Comparison of ENCODE assay signal across 1 cellular context in the genomic region with DNA sequence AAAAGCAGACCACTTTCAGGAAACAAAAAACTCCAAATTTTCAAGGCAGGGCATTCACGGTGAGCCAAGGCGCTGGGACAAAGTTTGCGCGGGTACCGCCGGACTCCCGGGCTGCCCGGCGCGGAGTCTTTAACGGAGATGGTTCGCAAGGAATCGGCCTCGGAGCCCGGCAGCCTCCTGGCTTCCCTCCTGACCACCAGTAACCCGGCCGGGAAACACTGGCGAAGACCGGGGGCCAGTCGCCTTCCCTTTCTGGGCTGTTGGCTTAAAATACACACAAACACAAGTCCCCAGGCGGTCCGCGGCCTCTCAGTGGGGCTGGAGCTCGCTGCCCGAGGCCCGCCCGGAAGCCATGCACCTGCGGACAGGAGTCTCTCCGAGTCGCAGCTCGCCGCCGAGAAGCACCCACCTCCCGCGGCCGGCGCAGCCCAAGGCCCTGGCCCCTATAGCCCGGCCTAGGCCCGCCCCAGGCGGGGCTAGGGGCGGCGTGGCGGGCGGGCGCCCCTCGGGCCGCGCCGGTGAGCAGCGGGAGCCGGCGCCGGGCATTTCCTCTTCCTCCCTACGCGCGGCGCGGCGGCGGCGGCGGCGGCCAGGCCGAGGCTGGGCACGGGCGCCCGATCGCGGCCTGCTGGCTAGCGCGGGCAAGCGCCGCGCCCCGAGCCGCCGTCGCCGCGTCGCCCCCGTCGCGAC.
TF ChIP-seq lines count a peak whose summit lies in the region.

No MANE protein-coding gene starts in this region.

TF ChIP-seq in K562, 482 proteins besides CTCF, POLR2A, EP300 and RAD21 (continued from another document and continues in another):
- TF ChIP-seq, protein P1, sequence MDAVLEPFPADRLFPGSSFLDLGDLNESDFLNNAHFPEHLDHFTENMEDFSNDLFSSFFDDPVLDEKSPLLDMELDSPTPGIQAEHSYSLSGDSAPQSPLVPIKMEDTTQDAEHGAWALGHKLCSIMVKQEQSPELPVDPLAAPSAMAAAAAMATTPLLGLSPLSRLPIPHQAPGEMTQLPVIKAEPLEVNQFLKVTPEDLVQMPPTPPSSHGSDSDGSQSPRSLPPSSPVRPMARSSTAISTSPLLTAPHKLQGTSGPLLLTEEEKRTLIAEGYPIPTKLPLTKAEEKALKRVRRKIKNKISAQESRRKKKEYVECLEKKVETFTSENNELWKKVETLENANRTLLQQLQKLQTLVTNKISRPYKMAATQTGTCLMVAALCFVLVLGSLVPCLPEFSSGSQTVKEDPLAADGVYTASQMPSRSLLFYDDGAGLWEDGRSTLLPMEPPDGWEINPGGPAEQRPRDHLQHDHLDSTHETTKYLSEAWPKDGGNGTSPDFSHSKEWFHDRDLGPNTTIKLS (IDR thresholded peaks at IDR 0.05; ENCODE audit: borderline replicate concordance, low read depth) = no peak
- TF ChIP-seq ELF1 (tag; IDR thresholded peaks at IDR 0.05) (peak; percentile 25), PPARD (CRISPR knock-in tag; IDR thresholded peaks at IDR 0.05) (no peak), RFX7 (CRISPR knock-in tag; IDR thresholded peaks at IDR 0.05) (no peak), MBD2 (IDR thresholded peaks at IDR 0.05; ENCODE audit: borderline replicate concordance, low read depth) (no peak), ZBTB7A (IDR thresholded peaks at IDR 0.05; ENCODE audit: borderline replicate concordance, control insufficient read depth, low read depth, low read length) (peak; percentile 89), LCOR (CRISPR knock-in tag; IDR thresholded peaks at IDR 0.05) (no peak), NR4A1 (CRISPR knock-in tag; IDR thresholded peaks at IDR 0.05) (no peak), NR4A1 (tag; IDR thresholded peaks at IDR 0.05) (no peak), ZNF668 (CRISPR knock-in tag; IDR thresholded peaks at IDR 0.05) (no peak), HDAC1 (IDR thresholded peaks at IDR 0.05) (no peak), POLR2AphosphoS2 (IDR thresholded peaks at IDR 0.05; ENCODE audit: low read length) (no peak), ZFX (CRISPR knock-in tag; IDR thresholded peaks at IDR 0.05) (peak; percentile 90), FUS (optimal IDR thresholded peaks at IDR 0.05; ENCODE audit: low read depth, low read length) (no peak), SOX6 (IDR thresholded peaks at IDR 0.05) (no peak), DACH1 (IDR thresholded peaks at IDR 0.05; ENCODE audit: partially characterized antibody) (no peak), SMARCA4 (IDR thresholded peaks at IDR 0.05) (no peak), BRCA1 (IDR thresholded peaks at IDR 0.05) (no peak), BRCA1 (CRISPR knock-in tag; IDR thresholded peaks at IDR 0.05) (no peak), CBX1 (IDR thresholded peaks at IDR 0.05; ENCODE audit: low read depth) (no peak), EWSR1 (IDR thresholded peaks at IDR 0.05; ENCODE audit: borderline replicate concordance, low read depth, partially characterized antibody) (no peak), RAD51 (IDR thresholded peaks at IDR 0.05; ENCODE audit: borderline replicate concordance, low read depth) (no peak), STAT5A (IDR thresholded peaks at IDR 0.05; ENCODE audit: borderline replicate concordance, low read length) (no peak), ZC3H11A (IDR thresholded peaks at IDR 0.05; ENCODE audit: low read depth, low read length) (no peak), MYBL2 (IDR thresholded peaks at IDR 0.05; ENCODE audit: low read depth) (no peak), MYBL2 (CRISPR knock-in tag; IDR thresholded peaks at IDR 0.05; ENCODE audit: borderline replicate concordance) (no peak), MYC (IDR thresholded peaks at IDR 0.05; ENCODE audit: low read depth, low read length) (peak; percentile 65), MYC (CRISPR knock-in tag; IDR thresholded peaks at IDR 0.05; ENCODE audit: borderline replicate concordance, low read depth) (peak; percentile 46; the same call in 1 of the 2 replicates), IRF2 (CRISPR knock-in tag; IDR thresholded peaks at IDR 0.05) (no peak), PCBP1 (IDR thresholded peaks at IDR 0.05; ENCODE audit: low read depth, low read length, poor library complexity, severe bottlenecking) (no peak), MAFK (IDR thresholded peaks at IDR 0.05; ENCODE audit: low read length) (no peak), SRSF7 (optimal IDR thresholded peaks at IDR 0.05; ENCODE audit: low read depth, low read length) (no peak), NFRKB (IDR thresholded peaks at IDR 0.05; ENCODE audit: low read depth) (peak; percentile 9; the same call in 1 of the 2 replicates), CAMTA2 (CRISPR knock-in tag; conservative IDR thresholded peaks at IDR 0.05) (no peak)
- TF ChIP-seq, protein P2, sequence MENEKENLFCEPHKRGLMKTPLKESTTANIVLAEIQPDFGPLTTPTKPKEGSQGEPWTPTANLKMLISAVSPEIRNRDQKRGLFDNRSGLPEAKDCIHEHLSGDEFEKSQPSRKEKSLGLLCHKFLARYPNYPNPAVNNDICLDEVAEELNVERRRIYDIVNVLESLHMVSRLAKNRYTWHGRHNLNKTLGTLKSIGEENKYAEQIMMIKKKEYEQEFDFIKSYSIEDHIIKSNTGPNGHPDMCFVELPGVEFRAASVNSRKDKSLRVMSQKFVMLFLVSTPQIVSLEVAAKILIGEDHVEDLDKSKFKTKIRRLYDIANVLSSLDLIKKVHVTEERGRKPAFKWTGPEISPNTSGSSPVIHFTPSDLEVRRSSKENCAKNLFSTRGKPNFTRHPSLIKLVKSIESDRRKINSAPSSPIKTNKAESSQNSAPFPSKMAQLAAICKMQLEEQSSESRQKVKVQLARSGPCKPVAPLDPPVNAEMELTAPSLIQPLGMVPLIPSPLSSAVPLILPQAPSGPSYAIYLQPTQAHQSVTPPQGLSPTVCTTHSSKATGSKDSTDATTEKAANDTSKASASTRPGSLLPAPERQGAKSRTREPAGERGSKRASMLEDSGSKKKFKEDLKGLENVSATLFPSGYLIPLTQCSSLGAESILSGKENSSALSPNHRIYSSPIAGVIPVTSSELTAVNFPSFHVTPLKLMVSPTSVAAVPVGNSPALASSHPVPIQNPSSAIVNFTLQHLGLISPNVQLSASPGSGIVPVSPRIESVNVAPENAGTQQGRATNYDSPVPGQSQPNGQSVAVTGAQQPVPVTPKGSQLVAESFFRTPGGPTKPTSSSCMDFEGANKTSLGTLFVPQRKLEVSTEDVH (IDR thresholded peaks at IDR 0.05; ENCODE audit: low read depth, partially characterized antibody) = no peak
- TF ChIP-seq, protein P3, sequence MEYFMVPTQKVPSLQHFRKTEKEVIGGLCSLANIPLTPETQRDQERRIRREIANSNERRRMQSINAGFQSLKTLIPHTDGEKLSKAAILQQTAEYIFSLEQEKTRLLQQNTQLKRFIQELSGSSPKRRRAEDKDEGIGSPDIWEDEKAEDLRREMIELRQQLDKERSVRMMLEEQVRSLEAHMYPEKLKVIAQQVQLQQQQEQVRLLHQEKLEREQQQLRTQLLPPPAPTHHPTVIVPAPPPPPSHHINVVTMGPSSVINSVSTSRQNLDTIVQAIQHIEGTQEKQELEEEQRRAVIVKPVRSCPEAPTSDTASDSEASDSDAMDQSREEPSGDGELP (CRISPR knock-in tag; IDR thresholded peaks at IDR 0.05; ENCODE audit: borderline replicate concordance) = peak; percentile 30; the same call in 1 of the 2 replicates
- TF ChIP-seq, protein P4, sequence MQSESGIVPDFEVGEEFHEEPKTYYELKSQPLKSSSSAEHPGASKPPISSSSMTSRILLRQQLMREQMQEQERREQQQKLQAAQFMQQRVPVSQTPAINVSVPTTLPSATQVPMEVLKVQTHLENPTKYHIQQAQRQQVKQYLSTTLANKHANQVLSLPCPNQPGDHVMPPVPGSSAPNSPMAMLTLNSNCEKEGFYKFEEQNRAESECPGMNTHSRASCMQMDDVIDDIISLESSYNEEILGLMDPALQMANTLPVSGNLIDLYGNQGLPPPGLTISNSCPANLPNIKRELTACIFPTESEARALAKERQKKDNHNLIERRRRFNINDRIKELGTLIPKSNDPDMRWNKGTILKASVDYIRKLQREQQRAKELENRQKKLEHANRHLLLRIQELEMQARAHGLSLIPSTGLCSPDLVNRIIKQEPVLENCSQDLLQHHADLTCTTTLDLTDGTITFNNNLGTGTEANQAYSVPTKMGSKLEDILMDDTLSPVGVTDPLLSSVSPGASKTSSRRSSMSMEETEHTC (IDR thresholded peaks at IDR 0.05) = no peak
- TF ChIP-seq, protein P5, sequence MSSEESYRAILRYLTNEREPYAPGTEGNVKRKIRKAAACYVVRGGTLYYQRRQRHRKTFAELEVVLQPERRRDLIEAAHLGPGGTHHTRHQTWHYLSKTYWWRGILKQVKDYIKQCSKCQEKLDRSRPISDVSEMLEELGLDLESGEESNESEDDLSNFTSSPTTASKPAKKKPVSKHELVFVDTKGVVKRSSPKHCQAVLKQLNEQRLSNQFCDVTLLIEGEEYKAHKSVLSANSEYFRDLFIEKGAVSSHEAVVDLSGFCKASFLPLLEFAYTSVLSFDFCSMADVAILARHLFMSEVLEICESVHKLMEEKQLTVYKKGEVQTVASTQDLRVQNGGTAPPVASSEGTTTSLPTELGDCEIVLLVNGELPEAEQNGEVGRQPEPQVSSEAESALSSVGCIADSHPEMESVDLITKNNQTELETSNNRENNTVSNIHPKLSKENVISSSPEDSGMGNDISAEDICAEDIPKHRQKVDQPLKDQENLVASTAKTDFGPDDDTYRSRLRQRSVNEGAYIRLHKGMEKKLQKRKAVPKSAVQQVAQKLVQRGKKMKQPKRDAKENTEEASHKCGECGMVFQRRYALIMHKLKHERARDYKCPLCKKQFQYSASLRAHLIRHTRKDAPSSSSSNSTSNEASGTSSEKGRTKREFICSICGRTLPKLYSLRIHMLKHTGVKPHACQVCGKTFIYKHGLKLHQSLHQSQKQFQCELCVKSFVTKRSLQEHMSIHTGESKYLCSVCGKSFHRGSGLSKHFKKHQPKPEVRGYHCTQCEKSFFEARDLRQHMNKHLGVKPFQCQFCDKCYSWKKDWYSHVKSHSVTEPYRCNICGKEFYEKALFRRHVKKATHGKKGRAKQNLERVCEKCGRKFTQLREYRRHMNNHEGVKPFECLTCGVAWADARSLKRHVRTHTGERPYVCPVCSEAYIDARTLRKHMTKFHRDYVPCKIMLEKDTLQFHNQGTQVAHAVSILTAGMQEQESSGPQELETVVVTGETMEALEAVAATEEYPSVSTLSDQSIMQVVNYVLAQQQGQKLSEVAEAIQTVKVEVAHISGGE (CRISPR knock-in tag; IDR thresholded peaks at IDR 0.05) = peak in 1 of 3 experiments; percentile 82; a peak in 2 of 6 replicates
- TF ChIP-seq, protein P6, sequence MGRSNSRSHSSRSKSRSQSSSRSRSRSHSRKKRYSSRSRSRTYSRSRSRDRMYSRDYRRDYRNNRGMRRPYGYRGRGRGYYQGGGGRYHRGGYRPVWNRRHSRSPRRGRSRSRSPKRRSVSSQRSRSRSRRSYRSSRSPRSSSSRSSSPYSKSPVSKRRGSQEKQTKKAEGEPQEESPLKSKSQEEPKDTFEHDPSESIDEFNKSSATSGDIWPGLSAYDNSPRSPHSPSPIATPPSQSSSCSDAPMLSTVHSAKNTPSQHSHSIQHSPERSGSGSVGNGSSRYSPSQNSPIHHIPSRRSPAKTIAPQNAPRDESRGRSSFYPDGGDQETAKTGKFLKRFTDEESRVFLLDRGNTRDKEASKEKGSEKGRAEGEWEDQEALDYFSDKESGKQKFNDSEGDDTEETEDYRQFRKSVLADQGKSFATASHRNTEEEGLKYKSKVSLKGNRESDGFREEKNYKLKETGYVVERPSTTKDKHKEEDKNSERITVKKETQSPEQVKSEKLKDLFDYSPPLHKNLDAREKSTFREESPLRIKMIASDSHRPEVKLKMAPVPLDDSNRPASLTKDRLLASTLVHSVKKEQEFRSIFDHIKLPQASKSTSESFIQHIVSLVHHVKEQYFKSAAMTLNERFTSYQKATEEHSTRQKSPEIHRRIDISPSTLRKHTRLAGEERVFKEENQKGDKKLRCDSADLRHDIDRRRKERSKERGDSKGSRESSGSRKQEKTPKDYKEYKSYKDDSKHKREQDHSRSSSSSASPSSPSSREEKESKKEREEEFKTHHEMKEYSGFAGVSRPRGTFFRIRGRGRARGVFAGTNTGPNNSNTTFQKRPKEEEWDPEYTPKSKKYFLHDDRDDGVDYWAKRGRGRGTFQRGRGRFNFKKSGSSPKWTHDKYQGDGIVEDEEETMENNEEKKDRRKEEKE (IDR thresholded peaks at IDR 0.05; ENCODE audit: borderline replicate concordance in 1 of 2, control insufficient read depth in 1 of 2, low read depth in 2 of 2, low read length in 1 of 2) = no peak
- TF ChIP-seq, protein P7, sequence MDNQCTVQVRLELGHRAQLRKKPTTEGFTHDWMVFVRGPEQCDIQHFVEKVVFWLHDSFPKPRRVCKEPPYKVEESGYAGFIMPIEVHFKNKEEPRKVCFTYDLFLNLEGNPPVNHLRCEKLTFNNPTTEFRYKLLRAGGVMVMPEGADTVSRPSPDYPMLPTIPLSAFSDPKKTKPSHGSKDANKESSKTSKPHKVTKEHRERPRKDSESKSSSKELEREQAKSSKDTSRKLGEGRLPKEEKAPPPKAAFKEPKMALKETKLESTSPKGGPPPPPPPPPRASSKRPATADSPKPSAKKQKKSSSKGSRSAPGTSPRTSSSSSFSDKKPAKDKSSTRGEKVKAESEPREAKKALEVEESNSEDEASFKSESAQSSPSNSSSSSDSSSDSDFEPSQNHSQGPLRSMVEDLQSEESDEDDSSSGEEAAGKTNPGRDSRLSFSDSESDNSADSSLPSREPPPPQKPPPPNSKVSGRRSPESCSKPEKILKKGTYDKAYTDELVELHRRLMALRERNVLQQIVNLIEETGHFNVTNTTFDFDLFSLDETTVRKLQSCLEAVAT (IDR thresholded peaks at IDR 0.05) = 0 out of 4 replicates have a peak, but pooled peaks of 1 of the 2 experiments have one; percentile 2
- TF ChIP-seq, protein P8, sequence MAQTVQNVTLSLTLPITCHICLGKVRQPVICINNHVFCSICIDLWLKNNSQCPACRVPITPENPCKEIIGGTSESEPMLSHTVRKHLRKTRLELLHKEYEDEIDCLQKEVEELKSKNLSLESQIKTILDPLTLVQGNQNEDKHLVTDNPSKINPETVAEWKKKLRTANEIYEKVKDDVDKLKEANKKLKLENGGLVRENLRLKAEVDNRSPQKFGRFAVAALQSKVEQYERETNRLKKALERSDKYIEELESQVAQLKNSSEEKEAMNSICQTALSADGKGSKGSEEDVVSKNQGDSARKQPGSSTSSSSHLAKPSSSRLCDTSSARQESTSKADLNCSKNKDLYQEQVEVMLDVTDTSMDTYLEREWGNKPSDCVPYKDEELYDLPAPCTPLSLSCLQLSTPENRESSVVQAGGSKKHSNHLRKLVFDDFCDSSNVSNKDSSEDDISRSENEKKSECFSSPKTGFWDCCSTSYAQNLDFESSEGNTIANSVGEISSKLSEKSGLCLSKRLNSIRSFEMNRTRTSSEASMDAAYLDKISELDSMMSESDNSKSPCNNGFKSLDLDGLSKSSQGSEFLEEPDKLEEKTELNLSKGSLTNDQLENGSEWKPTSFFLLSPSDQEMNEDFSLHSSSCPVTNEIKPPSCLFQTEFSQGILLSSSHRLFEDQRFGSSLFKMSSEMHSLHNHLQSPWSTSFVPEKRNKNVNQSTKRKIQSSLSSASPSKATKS (CRISPR knock-in tag; IDR thresholded peaks at IDR 0.05) = no peak
- TF ChIP-seq, protein P9, sequence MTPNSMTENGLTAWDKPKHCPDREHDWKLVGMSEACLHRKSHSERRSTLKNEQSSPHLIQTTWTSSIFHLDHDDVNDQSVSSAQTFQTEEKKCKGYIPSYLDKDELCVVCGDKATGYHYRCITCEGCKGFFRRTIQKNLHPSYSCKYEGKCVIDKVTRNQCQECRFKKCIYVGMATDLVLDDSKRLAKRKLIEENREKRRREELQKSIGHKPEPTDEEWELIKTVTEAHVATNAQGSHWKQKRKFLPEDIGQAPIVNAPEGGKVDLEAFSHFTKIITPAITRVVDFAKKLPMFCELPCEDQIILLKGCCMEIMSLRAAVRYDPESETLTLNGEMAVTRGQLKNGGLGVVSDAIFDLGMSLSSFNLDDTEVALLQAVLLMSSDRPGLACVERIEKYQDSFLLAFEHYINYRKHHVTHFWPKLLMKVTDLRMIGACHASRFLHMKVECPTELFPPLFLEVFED (CRISPR knock-in tag; conservative IDR thresholded peaks at IDR 0.05) = no peak
